In the genomic region with DNA sequence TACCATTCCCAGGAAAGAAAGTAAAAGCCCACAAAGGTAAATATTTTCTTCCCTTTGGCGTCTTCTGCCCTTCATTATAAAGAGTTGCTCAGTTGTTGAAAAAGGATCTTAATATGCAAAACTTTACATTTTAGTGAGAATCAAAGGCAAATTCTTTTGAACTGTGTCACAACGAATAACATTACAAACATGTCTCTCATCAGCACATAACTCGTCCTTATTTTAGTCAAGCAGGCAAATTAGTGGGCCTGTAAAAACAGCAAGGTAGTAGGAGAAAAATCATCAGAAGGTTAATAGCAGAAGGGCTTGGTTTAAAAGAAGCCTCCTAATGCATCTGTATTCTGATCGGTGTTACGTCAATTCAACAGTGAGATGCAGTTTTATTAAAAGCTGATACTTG, we compare ENCODE assay signal across 19 cellular contexts.
DNase-seq lines count a peak whose midpoint lies in the region; ATAC-seq and TF ChIP-seq lines count a peak whose summit lies in the region.
"Had no signal": no experiment of that assay in that cellular context is flagged by ENCODE, and none has a peak within 500 bp of the region (broad histone marks: within the 10 kb centered on the region; RNA-seq: fewer than 3 reads in every experiment).

No MANE protein-coding gene starts in this region.

- no peak overlapping the region for H3K27ac ChIP-seq in HUES64 (ENCODE audit: low read depth, low read length)
- H3K27ac ChIP-seq in neural progenitor cell = no peak overlapping the region
- H3K27ac ChIP-seq: cardiac muscle cell, KMS-11 had no signal

- H2AFZ ChIP-seq in neural progenitor cell (replicated peaks) = no peak overlapping the region

- H3K9ac ChIP-seq in HUES64 (ENCODE audit: low read depth, low read length) (no peak overlapping the region), neural progenitor cell (no peak overlapping the region)
- H3K9ac ChIP-seq: KMS-11 had no signal

- H3K27ac Mint-ChIP-seq in brain (peak overlapping the region in 2 of 5 experiments; percentile 6 to 74), neural progenitor cell (no peak overlapping the region)
- H3K27ac Mint-ChIP-seq: naive thymus-derived CD4-positive, alpha-beta T cell had no signal

- H3K4me1 ChIP-seq in HUES64 (ENCODE audit: insufficient read depth, low read length) = peaks cover 11% of the 10 kb centered on the region
- peaks cover 14% of the 10 kb centered on the region for H3K4me1 ChIP-seq in neural progenitor cell

- peaks cover 36% of the 10 kb centered on the region for H3K4me1 Mint-ChIP-seq in activated T-cell treated with anti-CD3 and anti-CD28 coated beads, Interleukin-2, amount 50 U/mL, for 4 hours (ENCODE audit: low read depth)
- peaks cover 23% of the 10 kb centered on the region for H3K4me1 Mint-ChIP-seq in brain
- peaks cover 10% of the 10 kb centered on the region for H3K4me1 Mint-ChIP-seq in neural progenitor cell

- H4K20me1 ChIP-seq in neural progenitor cell (ENCODE audit: low read depth) = no peaks in the 10 kb centered on the region

- H3K79me2 ChIP-seq in neural progenitor cell (ENCODE audit: low read depth) = peaks cover 92% of the 10 kb centered on the region

- ATAC-seq in activated T-cell treated with anti-CD3 and anti-CD28 coated beads, Interleukin-2, amount 50 U/mL, for 4 hours = no peak
- no peak for ATAC-seq in GM18519 (IDR thresholded peaks at IDR 0.05; ENCODE audit: low FRiP score, unreplicated experiment)
- ATAC-seq: naive thymus-derived CD4-positive, alpha-beta T cell had no signal

- H3F3A ChIP-seq in neural progenitor cell (ENCODE audit: low read depth) = peaks cover 4% of the 10 kb centered on the region

- no peak for TF ChIP-seq CTCF in brain (conservative IDR thresholded peaks at IDR 0.05)
- no peak for TF ChIP-seq CTCF in neural progenitor cell (IDR thresholded peaks at IDR 0.05)

- H3K4me3 ChIP-seq in HUES64 (ENCODE audit: low read length) = peak overlapping the region; percentile 3; the same call in 1 of the 2 replicates
- H3K4me3 ChIP-seq in neural progenitor cell = no peak overlapping the region
- H3K4me3 ChIP-seq: cardiac muscle cell had no signal

- H3K36me3 Mint-ChIP-seq in activated T-cell treated with anti-CD3 and anti-CD28 coated beads, Interleukin-2, amount 50 U/mL, for 4 hours (ENCODE audit: insufficient read depth) = peaks cover 24% of the 10 kb centered on the region
- H3K36me3 Mint-ChIP-seq in brain (peaks cover 18% of the 10 kb centered on the region), neural progenitor cell (peaks cover 21% of the 10 kb centered on the region)

- H3K4me2 ChIP-seq in neural progenitor cell = no peak overlapping the region
- H3K4me2 ChIP-seq: KMS-11 had no signal

- no peaks in the 10 kb centered on the region for H3K27me3 ChIP-seq in HUES64 (ENCODE audit: insufficient read depth, low read length)
- no peaks in the 10 kb centered on the region for H3K27me3 ChIP-seq in neural progenitor cell

- no peaks in the 10 kb centered on the region for H3K27me3 Mint-ChIP-seq in activated T-cell treated with anti-CD3 and anti-CD28 coated beads, Interleukin-2, amount 50 U/mL, for 4 hours (ENCODE audit: low read depth)
- H3K27me3 Mint-ChIP-seq in brain (peaks cover 21% of the 10 kb centered on the region), neural progenitor cell (ENCODE audit: insufficient read depth, low read depth) (peaks cover 2% of the 10 kb centered on the region)
- H3K27me3 Mint-ChIP-seq: naive thymus-derived CD4-positive, alpha-beta T cell had no signal

- H3K36me3 ChIP-seq in HUES64 (ENCODE audit: insufficient read depth, low read length) (peaks cover 62% of the 10 kb centered on the region), neural progenitor cell (peaks cover 11% of the 10 kb centered on the region)
- H3K36me3 ChIP-seq: cardiac muscle cell had no signal

- H3K4me3 Mint-ChIP-seq in activated T-cell treated with anti-CD3 and anti-CD28 coated beads, Interleukin-2, amount 50 U/mL, for 4 hours = peak overlapping the region; percentile 71
- H3K4me3 Mint-ChIP-seq in brain (peak overlapping the region; percentile 33 to 76 (median 63)), neural progenitor cell (peak overlapping the region; percentile 55)

- 100% methylated on average over 3 of the region's 5 CpGs for WGBS in HUES64

- no peaks in the 10 kb centered on the region for H3K9me3 ChIP-seq in HUES64 (ENCODE audit: insufficient read depth, low read depth, low read length)
- peaks cover 7% of the 10 kb centered on the region for H3K9me3 ChIP-seq in neural progenitor cell (ENCODE audit: low read depth)

- DNase-seq in activated T-cell treated with anti-CD3 and anti-CD28 coated beads, Interleukin-2, amount 50 U/mL, for 4 hours = no peak
- no peak for DNase-seq in activated T-cell treated with anti-CD3 and anti-CD28 coated beads for 4 hours
- DNase-seq in neural progenitor cell (ENCODE audit: low spot score) = no peak
- no peak for DNase-seq in AG08396 (ENCODE audit: low spot score)
- no peak for DNase-seq in NCI-H2081 treated with DMSO at 0.1 percent for 48 hours (lab: John Stamatoyannopoulos, UW)
- DNase-seq: activated CD4-positive, alpha-beta T cell treated with anti-CD3 and anti-CD28 coated beads, Interleukin-2, amount 50 U/mL, for 48 hours; activated naive CD4-positive, alpha-beta T cell treated with Interleukin-2 at 50 U/mL for 16 hours; effector memory CD4-positive, alpha-beta T cell; foreskin melanocyte; naive thymus-derived CD4-positive, alpha-beta T cell; NCI-H146; NCI-H345; SHP77 treated with DMSO at 0.1 percent for 48 hours; stimulated activated CD4-positive, alpha-beta T cell treated with anti-CD3 and anti-CD28 coated beads, Interleukin-15, amount 100 ng/mL, for 24 hours had no signal

- no peaks in the 10 kb centered on the region for H3K9me3 Mint-ChIP-seq in activated T-cell treated with anti-CD3 and anti-CD28 coated beads, Interleukin-2, amount 50 U/mL, for 4 hours
- H3K9me3 Mint-ChIP-seq in brain (peaks cover 0 to 5% (median 0%) of the 10 kb centered on the region in 5 experiments), neural progenitor cell (peaks cover 19% of the 10 kb centered on the region)
